11 cellular contexts compared by ENCODE assay signal in the genomic region with DNA sequence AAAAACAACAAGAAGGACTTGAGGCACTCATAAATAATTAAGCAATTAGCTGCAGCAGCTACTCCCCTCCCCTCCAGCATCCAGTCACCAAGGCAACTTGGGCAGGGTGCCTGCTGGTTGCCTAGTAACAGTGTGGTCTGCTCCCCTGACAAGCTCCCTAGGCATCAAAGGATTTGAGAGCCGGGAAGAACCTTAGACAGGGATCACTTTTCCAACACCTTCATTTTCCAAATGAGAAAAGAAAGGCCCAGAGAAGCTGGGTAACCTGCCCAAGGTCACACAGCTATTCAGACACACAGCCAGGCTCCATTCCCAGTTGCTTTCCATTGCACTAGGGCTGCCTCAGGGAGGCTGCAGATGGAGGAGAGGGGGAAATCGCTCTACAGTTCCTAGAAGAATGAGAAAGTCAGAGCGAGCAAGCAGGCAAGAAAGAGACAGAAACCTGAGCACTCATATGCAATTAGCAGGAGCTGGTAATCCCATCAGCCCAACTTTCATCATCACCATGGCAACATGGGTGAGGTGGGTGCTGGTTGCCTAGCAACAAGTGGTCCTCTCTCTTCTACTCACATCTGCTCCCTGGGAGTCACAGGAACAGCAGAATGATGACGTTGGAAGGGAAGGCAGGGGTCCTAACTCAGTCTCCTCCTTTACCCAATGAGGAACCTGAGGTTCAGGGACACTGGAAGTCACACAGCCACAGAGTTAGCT.
DNase-seq lines count a peak whose midpoint lies in the region; ATAC-seq, FAIRE-seq and TF ChIP-seq lines count a peak whose summit lies in the region.
"Had no signal": no experiment of that assay in that cellular context is flagged by ENCODE, and none has a peak within 500 bp of the region (broad histone marks: within the 10 kb centered on the region; RNA-seq: fewer than 3 reads in every experiment).

No MANE protein-coding gene starts in this region.

- TF ChIP-seq POLR2A in H54 (IDR thresholded peaks at IDR 0.05; ENCODE audit: low read depth, low read length), result no peak

- peaks cover 5% of the 10 kb centered on the region; the same call in 1 of the 2 replicates for H4K20me1 ChIP-seq in DND-41 (ENCODE audit: insufficient read depth, low read length)

- no peaks in the 10 kb centered on the region for H3K79me2 ChIP-seq in DND-41 (ENCODE audit: insufficient read depth, low read length)

- H2AFZ ChIP-seq in DND-41 (ENCODE audit: low read depth, low read length), result no peak overlapping the region

- DNase-seq in 8988T, result peak; percentile 39
- DNase-seq in DND-41, result peak; percentile 18
- peak; percentile 82 for DNase-seq in NCI-H2171 (lab: John Stamatoyannopoulos, UW)
- peak; percentile 68 for DNase-seq in ecto neural progenitor cell (ENCODE audit: low spot score)
- DNase-seq in effector CD8-positive, alpha-beta T cell (lab: John Stamatoyannopoulos, UW), result no peak
- no peak for DNase-seq in H54 (ENCODE audit: insufficient read length, low spot score)
- no peak for DNase-seq in activated CD4-positive, alpha-beta T cell treated with anti-CD3 and anti-CD28 coated beads, Interleukin-2, amount 50 U/mL, for 48 hours
- DNase-seq: activated T-cell treated with anti-CD3 and anti-CD28 coated beads, Interleukin-2, amount 50 U/mL, for 48 hours; MG63; sigmoid colon had no signal

- no peak overlapping the region for H3K9ac ChIP-seq in DND-41 (ENCODE audit: low read depth, low read length)

- H3K36me3 ChIP-seq in DND-41 (ENCODE audit: insufficient read depth, low read length), result no peaks in the 10 kb centered on the region
- H3K36me3 ChIP-seq: MG63, sigmoid colon had no signal

- TF ChIP-seq CTCF in DND-41 (IDR thresholded peaks at IDR 0.05; ENCODE audit: borderline replicate concordance, extremely low read depth, low read length, poor library complexity, severe bottlenecking), result no peak

- no peak overlapping the region for H3K4me3 ChIP-seq in DND-41 (ENCODE audit: low read depth in 1 of 2, low read length in 2 of 2)
- H3K4me3 ChIP-seq: MG63, sigmoid colon had no signal

- no peak overlapping the region for H3K27ac ChIP-seq in DND-41 (ENCODE audit: low read length)
- H3K27ac ChIP-seq: sigmoid colon had no signal

- H3K4me1 ChIP-seq in DND-41 (ENCODE audit: insufficient read depth, low read length), result peaks cover 31% of the 10 kb centered on the region

- no peak for ATAC-seq in DND-41 (ENCODE audit: insufficient read depth, low read depth)
- no peak for ATAC-seq in GM18861 (IDR thresholded peaks at IDR 0.05; ENCODE audit: unreplicated experiment)

- peaks cover 30% of the 10 kb centered on the region for H3K27me3 ChIP-seq in DND-41 (ENCODE audit: insufficient read depth, low read length, poor library complexity)
- H3K27me3 ChIP-seq: MG63, sigmoid colon had no signal

- H3K9me3 ChIP-seq in DND-41 (ENCODE audit: insufficient read depth, low read length, severe bottlenecking), result no peaks in the 10 kb centered on the region
- H3K9me3 ChIP-seq: MG63, sigmoid colon had no signal

- H3K4me2 ChIP-seq in DND-41 (ENCODE audit: insufficient read depth, low read length), result no peak overlapping the region

- FAIRE-seq in H54 (lab: Jason Lieb, UNC), result no peak

Comparison
In these comparisons a context has a peak if more than half of its experiments do, and no peak if none do; other contexts are left out.
1. DNase-seq: peak in 8988T (single experiment), DND-41 (single experiment), NCI-H2171 (single experiment) and ecto neural progenitor cell (single experiment); none in effector CD8-positive, alpha-beta T cell (single experiment), H54 (single experiment) and activated CD4-positive, alpha-beta T cell treated with anti-CD3 and anti-CD28 coated beads, Interleukin-2, amount 50 U/mL, for 48 hours (0 of 2).